Comparison of ENCODE assay signal across 1 cellular context in genomic region chr11:57321388-57321995, GRCh38.
TF ChIP-seq lines count a peak whose summit lies in the region.

No MANE protein-coding gene starts in this region.

TF ChIP-seq in endothelial cell of umbilical vein, 7 proteins besides CTCF, POLR2A, EP300 and RAD21:
- no peak for TF ChIP-seq GATA2 (IDR thresholded peaks at IDR 0.05; ENCODE audit: insufficient read depth, insufficient read length, low read depth, low read length)
- TF ChIP-seq JUN (IDR thresholded peaks at IDR 0.05; ENCODE audit: borderline replicate concordance, insufficient read depth, insufficient read length, low read depth): no peak
- TF ChIP-seq POLR2AphosphoS5 (IDR thresholded peaks at IDR 0.05; ENCODE audit: insufficient read depth, low read depth, low read length): no peak
- no peak for TF ChIP-seq FOS (IDR thresholded peaks at IDR 0.05; ENCODE audit: borderline replicate concordance, insufficient read depth, low read length)
- TF ChIP-seq MYC (IDR thresholded peaks at IDR 0.05; ENCODE audit: low read depth, low read length): no peak
- TF ChIP-seq MAX (IDR thresholded peaks at IDR 0.05; ENCODE audit: insufficient read depth, insufficient read length): no peak
- no peak for TF ChIP-seq EZH2 (IDR thresholded peaks at IDR 0.05; ENCODE audit: borderline replicate concordance, low read depth, low read length, severe bottlenecking)
